ENCODE assay signal across 8 cellular contexts in genomic region chr11:17384002-17384511, GRCh38. TPM values are rescaled to one million over a fixed set of nuclear protein-coding genes. Genes with fewer than 3 reads are reported as not detected.
A peak's percentile ranks its signal among the peaks of the same experiment; 100 is the strongest.
DNase-seq lines count a peak whose midpoint lies in the region; ATAC-seq lines count a peak whose summit lies in the region.

No MANE protein-coding gene starts in this region.

- peak; percentile 86 for DNase-seq in Daoy (ENCODE audit: low read depth)
- DNase-seq in NCI-H2171 treated with DMSO at 0.1 percent for 48 hours (lab: John Stamatoyannopoulos, UW), result peak; percentile 25
- DNase-seq in activated CD4-positive, CD25-positive, alpha-beta regulatory T cell (lab: John Stamatoyannopoulos, UW), result peak; percentile 41 to 70 (median 54)
- DNase-seq in caudate nucleus (lab: John Stamatoyannopoulos, UW), result peak in 58 of 61 donors; percentile 9 to 89 (median 58)
- peak; percentile 77 for DNase-seq in kidney tubule cell (ENCODE audit: low spot score)
- DNase-seq in stimulated activated CD4-positive, alpha-beta T cell treated with anti-CD3 and anti-CD28 coated beads, Interleukin-2, amount 100 ng/mL, for 48 hours, result peak; percentile 78 to 79

- peak overlapping the region; percentile 1 for H3K27ac ChIP-seq in caudate nucleus (ENCODE audit: low read depth, low read length)

- ATAC-seq in HG02642 (IDR thresholded peaks at IDR 0.05; ENCODE audit: poor library complexity, unreplicated experiment) (peak; percentile 54), HG02571 (IDR thresholded peaks at IDR 0.05; ENCODE audit: unreplicated experiment) (no peak)

RNA-seq across cellular contexts. Expression of gene KCNJ11, which starts 4.4 kb away (rescaled TPM):
- total RNA-seq in Daoy (2014; rRNA removed; shearing (Covaris generic)), result not detected in 2 replicates

RNA-seq across cellular contexts. Expression of gene NCR3LG1, which starts 32.5 kb away (rescaled TPM):
- total RNA-seq in Daoy (2014; rRNA removed; shearing (Covaris generic)), result 0.69 and 1.5 TPM in 2 replicates

Comparison
In these comparisons a context has a peak if more than half of its experiments do, and no peak if none do; other contexts are left out.
1. DNase-seq: peak in every context shown above with its lines; median percentile 86 in Daoy; 78 in stimulated activated CD4-positive, alpha-beta T cell treated with anti-CD3 and anti-CD28 coated beads, Interleukin-2, amount 100 ng/mL, for 48 hours; 77 in kidney tubule cell; 58 in caudate nucleus; 54 in activated CD4-positive, CD25-positive, alpha-beta regulatory T cell; 25 in NCI-H2171 treated with DMSO at 0.1 percent for 48 hours.